ENCODE assay signal across 8 cellular contexts in the genomic region with DNA sequence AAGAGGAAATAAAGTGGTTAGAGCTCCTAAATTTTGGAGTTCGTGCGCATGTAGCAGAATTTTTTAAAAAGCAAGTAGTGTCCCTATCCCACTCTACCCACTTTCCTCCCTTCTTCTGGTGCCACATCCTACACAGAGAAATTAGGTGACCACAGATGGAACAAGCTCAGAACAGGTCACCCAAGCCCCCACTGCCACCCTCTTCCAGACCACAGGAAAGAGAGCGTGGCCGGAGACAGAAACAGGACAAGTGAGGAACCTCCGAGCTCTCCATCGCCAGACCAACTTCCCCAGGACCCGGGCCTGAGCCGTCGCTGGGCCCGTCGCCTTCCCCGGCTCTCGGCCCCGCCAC. TPM values are rescaled to one million over a fixed set of nuclear protein-coding genes. Genes with fewer than 3 reads are reported as not detected.
DNase-seq lines count a peak whose midpoint lies in the region; FAIRE-seq and TF ChIP-seq lines count a peak whose summit lies in the region.

No MANE protein-coding gene starts in this region.

- H3K27ac ChIP-seq in ACC112 (ENCODE audit: low read depth, low read length) (peak overlapping the region; percentile 95), H9 (ENCODE audit: insufficient read length, low read depth, low read length) (no peak overlapping the region), keratinocyte (ENCODE audit: control insufficient read depth, insufficient read depth, low read length) (peak overlapping the region; percentile 95), testis (peak overlapping the region; percentile 92 to 99)

- H3K4me3 ChIP-seq in ACC112 (ENCODE audit: low read depth, low read length) (peak overlapping the region; percentile 96), keratinocyte (ENCODE audit: control insufficient read depth in 2 of 3, extremely low read depth in 1 of 3, insufficient read depth in 2 of 3, low read depth in 1 of 3, low read length in 3 of 3) (peak overlapping the region; percentile 91 to 99 (median 95)), testis (peak overlapping the region; percentile 65 to 79)

- H3K79me2 ChIP-seq in ACC112 (ENCODE audit: control insufficient read depth, insufficient read depth, low read length, unreplicated experiment) = peaks cover 51% of the 10 kb centered on the region
- H3K79me2 ChIP-seq in H9 (ENCODE audit: insufficient read depth, low read length) = peaks cover 16% of the 10 kb centered on the region; the same call in 1 of the 2 replicates
- H3K79me2 ChIP-seq in keratinocyte (ENCODE audit: control insufficient read depth, insufficient read depth, low read length) = peaks cover 51% of the 10 kb centered on the region

- H2BK12ac ChIP-seq in H9 (ENCODE audit: insufficient read length, low read depth, low read length) = no peak overlapping the region

- H2BK120ac ChIP-seq in H9 (ENCODE audit: low read depth, low read length, poor library complexity, severe bottlenecking) = no peak overlapping the region

- H4K20me1 ChIP-seq in H9 (ENCODE audit: control insufficient read depth, insufficient read depth, insufficient read length) = no peaks in the 10 kb centered on the region
- H4K20me1 ChIP-seq in keratinocyte (ENCODE audit: control insufficient read depth, extremely low read depth, insufficient read depth, low read length) = peaks cover 6% of the 10 kb centered on the region

- H3K36me3 ChIP-seq in ACC112 (ENCODE audit: insufficient read depth, low read length) = peaks cover 4% of the 10 kb centered on the region; the same call in 1 of the 2 replicates
- peaks cover 2 to 8% of the 10 kb centered on the region in 2 experiments for H3K36me3 ChIP-seq in keratinocyte (ENCODE audit: control insufficient read depth in 2 of 2, extremely low read depth in 1 of 2, insufficient read depth in 2 of 2, low read length in 2 of 2)
- no peaks in the 10 kb centered on the region for H3K36me3 ChIP-seq in testis (ENCODE audit: low read depth, missing control alignments)

- TF ChIP-seq POLR2A in testis (IDR thresholded peaks at IDR 0.05) = no peak

- TF ChIP-seq CTCF in H9 (conservative IDR thresholded peaks at IDR 0.05) (no peak), keratinocyte (optimal IDR thresholded peaks at IDR 0.05 in 1 of 3, IDR thresholded peaks at IDR 0.05 in 1 of 3, conservative IDR thresholded peaks at IDR 0.05 in 1 of 3; ENCODE audit: extremely low read depth in 1 of 3, insufficient read depth in 2 of 3, low read length in 3 of 3) (no peak), testis (IDR thresholded peaks at IDR 0.05) (no peak)

- FAIRE-seq in keratinocyte (lab: Jason Lieb, UNC) = no peak

- H3K79me1 ChIP-seq in H9 (ENCODE audit: insufficient read depth, low read depth, low read length, poor library complexity, severe bottlenecking) = no peaks in the 10 kb centered on the region

- no peaks in the 10 kb centered on the region for H3K27me3 ChIP-seq in ACC112 (ENCODE audit: insufficient read depth, low read length)
- H3K27me3 ChIP-seq in H9 (ENCODE audit: insufficient read depth, low read length) = no peaks in the 10 kb centered on the region
- no peaks in the 10 kb centered on the region for H3K27me3 ChIP-seq in keratinocyte (ENCODE audit: control insufficient read depth, extremely low read depth, insufficient read depth, low read length)
- H3K27me3 ChIP-seq in testis = no peaks in the 10 kb centered on the region

- H3K9ac ChIP-seq in H9 (ENCODE audit: extremely low read depth, insufficient read length, low read length) = peak overlapping the region; percentile 90
- peak overlapping the region; percentile 97 for H3K9ac ChIP-seq in keratinocyte (ENCODE audit: control insufficient read depth, extremely low read depth, insufficient read depth, low read length)

- H2BK20ac ChIP-seq in H9 (ENCODE audit: low read depth, low read length, poor library complexity, severe bottlenecking) = no peak overlapping the region

- H3K9me3 Mint-ChIP-seq in H9 = no peaks in the 10 kb centered on the region
- no peaks in the 10 kb centered on the region for H3K9me3 Mint-ChIP-seq in activated T-helper 1 cell treated with anti-CD3 and anti-CD28 coated beads, Interleukin-12 subunit alpha, Interleukin-12 subunit beta, Interleukin-2, Interleukin-4 antibody, amounts not matched to agents 30 ng/mL and 10 ng/mL and 1 ng/mL, durations not matched to agents 14 hours and 24 hours and 36 hours

- no peak overlapping the region for H2BK5ac ChIP-seq in H9 (ENCODE audit: insufficient read length, low read length)

- peak overlapping the region; percentile 54 for H3K18ac ChIP-seq in H9 (ENCODE audit: insufficient read length, low read depth, low read length)

- peaks cover 0 to 2% (median 0%) of the 10 kb centered on the region in 3 experiments; a peak in 1 of 7 replicates for H3K36me3 Mint-ChIP-seq in H9 (ENCODE audit: insufficient read depth in 1 of 3, low read depth in 3 of 3)
- H3K36me3 Mint-ChIP-seq in activated T-helper 1 cell treated with anti-CD3 and anti-CD28 coated beads, Interleukin-12 subunit alpha, Interleukin-12 subunit beta, Interleukin-2, Interleukin-4 antibody, amounts not matched to agents 30 ng/mL and 10 ng/mL and 1 ng/mL, durations not matched to agents 14 hours and 24 hours and 36 hours (ENCODE audit: low read depth) = peaks cover 17% of the 10 kb centered on the region

- no peak overlapping the region for H3K56ac ChIP-seq in H9 (ENCODE audit: insufficient read length, low read depth, low read length)

- peaks cover 5% of the 10 kb centered on the region for H3K27me3 Mint-ChIP-seq in H9 (ENCODE audit: low read depth)
- peaks cover 3% of the 10 kb centered on the region for H3K27me3 Mint-ChIP-seq in activated T-helper 1 cell treated with anti-CD3 and anti-CD28 coated beads, Interleukin-12 subunit alpha, Interleukin-12 subunit beta, Interleukin-2, Interleukin-4 antibody, amounts not matched to agents 30 ng/mL and 10 ng/mL and 1 ng/mL, durations not matched to agents 14 hours and 24 hours and 36 hours (ENCODE audit: insufficient read depth)

- H3K9me3 ChIP-seq in H9 (ENCODE audit: control insufficient read depth, low read depth, low read length) (no peaks in the 10 kb centered on the region), keratinocyte (ENCODE audit: control insufficient read depth, low read depth, low read length) (no peaks in the 10 kb centered on the region), testis (no peaks in the 10 kb centered on the region)

- no peak overlapping the region for H3T11ph ChIP-seq in H9 (ENCODE audit: low read length)

- peak overlapping the region; percentile 1 for H2AFZ ChIP-seq in ACC112 (ENCODE audit: low read length, unreplicated experiment)
- no peak overlapping the region for H2AFZ ChIP-seq in H9 (ENCODE audit: low read length)
- peak overlapping the region; percentile 31 for H2AFZ ChIP-seq in keratinocyte (ENCODE audit: control insufficient read depth, low read length)

- intact Hi-C loops in activated T-helper 1 cell treated with anti-CD3 and anti-CD28 coated beads, Interleukin-12 subunit alpha, Interleukin-12 subunit beta, Interleukin-2, Interleukin-4 antibody, amounts not matched to agents 30 ng/mL and 10 ng/mL and 1 ng/mL, durations not matched to agents 14 hours and 24 hours and 36 hours (cut with micrococcal nuclease) = loop anchor here (1.0 to 10.0 kb wide), 13 partner anchors 12 to 787 kb away; partner anchors contain the start of genes CABLES1, RBBP8, RIOK3 and RMC1
- intact Hi-C loops in testis (cut with DNase I; ENCODE audit: low total_unique reads) = loop anchor here (5.0 kb wide), 1 partner anchor 84 kb away; the partner anchor contains the start of gene RMC1

- DNase-seq in H9 = no peak
- DNase-seq in activated T-helper 1 cell treated with anti-CD3 and anti-CD28 coated beads, Interleukin-12 subunit alpha, Interleukin-12 subunit beta, Interleukin-2, Interleukin-4 antibody, amounts not matched to agents 30 ng/mL and 10 ng/mL and 1 ng/mL, durations not matched to agents 14 hours and 24 hours and 36 hours (ENCODE audit: low spot score) = no peak
- DNase-seq in keratinocyte (ENCODE audit: low read depth, low spot score) = no peak
- DNase-seq in testis = no peak
- no peak for DNase-seq in RPMI8226
- DNase-seq in T-helper 9 cell = no peak
- DNase-seq in AG08395 (ENCODE audit: low spot score) = no peak

- H3K23me2 ChIP-seq in H9 (ENCODE audit: insufficient read length, low read depth, low read length, poor library complexity, severe bottlenecking) = peaks cover 8% of the 10 kb centered on the region

- WGBS in H9 (ENCODE audit: extremely low coverage, insufficient read length, low lambda C conversion rate) = no CpG with 5 or more reads among the region's 14 CpGs
- WGBS in testis, 2 donors = 1% methylated on average over 11 to 14 of the region's 14 CpGs

- H2AK5ac ChIP-seq in H9 (ENCODE audit: insufficient read length, low read length) = no peak overlapping the region

- no peak overlapping the region for H4K5ac ChIP-seq in H9 (ENCODE audit: insufficient read length, low read depth, low read length)

- H3K4me2 ChIP-seq in H9 (ENCODE audit: insufficient read depth, insufficient read length, low read length) (peak overlapping the region; percentile 98), keratinocyte (ENCODE audit: control insufficient read depth, extremely low read depth, insufficient read depth, low read depth, low read length) (peak overlapping the region; percentile 80)

- no peak overlapping the region for H2BK15ac ChIP-seq in H9 (ENCODE audit: low read depth, low read length)

- H3K4ac ChIP-seq in H9 (ENCODE audit: low read depth, low read length) = no peak overlapping the region

- H3K4me1 ChIP-seq in ACC112 (ENCODE audit: control insufficient read depth, insufficient read depth, low read length, unreplicated experiment) (peaks cover 41% of the 10 kb centered on the region), H9 (ENCODE audit: insufficient read depth, low read length) (peaks cover 4% of the 10 kb centered on the region; the same call in 1 of the 2 replicates), keratinocyte (ENCODE audit: control insufficient read depth, extremely low read depth, insufficient read depth, low read length) (peaks cover 27% of the 10 kb centered on the region), testis (peaks cover 21% of the 10 kb centered on the region)

- H3K14ac ChIP-seq in H9 (ENCODE audit: insufficient read depth, low read length) = peak overlapping the region; percentile 94

- H3K23ac ChIP-seq in H9 (ENCODE audit: insufficient read length, low read depth, low read length) = no peak overlapping the region

- no peak overlapping the region for H4K91ac ChIP-seq in H9 (ENCODE audit: insufficient read length, low read depth, low read length)

- dilution Hi-C loops in keratinocyte (cut with MboI; ENCODE audit: extremely low pct_ligation_motif_present, low sequenced_read_pairs) = no loop called here

- H3K4me3 Mint-ChIP-seq in H9 = peak overlapping the region; percentile 92 to 97
- peak overlapping the region; percentile 94 for H3K4me3 Mint-ChIP-seq in activated T-helper 1 cell treated with anti-CD3 and anti-CD28 coated beads, Interleukin-12 subunit alpha, Interleukin-12 subunit beta, Interleukin-2, Interleukin-4 antibody, amounts not matched to agents 30 ng/mL and 10 ng/mL and 1 ng/mL, durations not matched to agents 14 hours and 24 hours and 36 hours

- peaks cover 24 to 29% of the 10 kb centered on the region in 2 experiments for H3K4me1 Mint-ChIP-seq in H9
- H3K4me1 Mint-ChIP-seq in activated T-helper 1 cell treated with anti-CD3 and anti-CD28 coated beads, Interleukin-12 subunit alpha, Interleukin-12 subunit beta, Interleukin-2, Interleukin-4 antibody, amounts not matched to agents 30 ng/mL and 10 ng/mL and 1 ng/mL, durations not matched to agents 14 hours and 24 hours and 36 hours (ENCODE audit: low read depth) = peaks cover 49% of the 10 kb centered on the region

- H4K8ac ChIP-seq in H9 (replicated peaks; ENCODE audit: insufficient read length, low read depth, low read length) = no peak overlapping the region

- no peaks in the 10 kb centered on the region for H3K9me1 ChIP-seq in keratinocyte (ENCODE audit: control insufficient read depth, extremely low read depth, insufficient read depth, low read length)

- H3K27ac Mint-ChIP-seq in H9 = peak overlapping the region in 2 of 3 experiments; percentile 91 to 92; a peak in 4 of 7 replicates
- H3K27ac Mint-ChIP-seq in activated T-helper 1 cell treated with anti-CD3 and anti-CD28 coated beads, Interleukin-12 subunit alpha, Interleukin-12 subunit beta, Interleukin-2, Interleukin-4 antibody, amounts not matched to agents 30 ng/mL and 10 ng/mL and 1 ng/mL, durations not matched to agents 14 hours and 24 hours and 36 hours = peak overlapping the region; percentile 93

RNA-seq across cellular contexts. Expression of gene NPC1, which starts 0.4 kb away (rescaled TPM):
- total RNA-seq in H9 (2021) (24.2 TPM in 2 replicates), testis (10 to 100 TPM; 66.8 to 83.2 TPM)
- 30.1 and 30.2 TPM in 2 replicates for total RNA-seq in activated T-helper 1 cell treated with anti-CD3 and anti-CD28 coated beads, Interleukin-12 subunit alpha, Interleukin-12 subunit beta, Interleukin-2, Interleukin-4 antibody, amounts not matched to agents 30 ng/mL and 10 ng/mL and 1 ng/mL, durations not matched to agents 14 hours and 24 hours and 36 hours
- polyA plus RNA-seq in keratinocyte (43.0 to 57.8 TPM (median 49.9 TPM) in 3 replicates), testis (ENCODE audit: insufficient read depth, low read depth, low replicate concordance) (36.8 TPM)
- 67.7 TPM for polyA plus RNA-seq in keratinocyte (2011; ENCODE audit: low read depth)
- polyA plus RNA-seq in keratinocyte (2011; cell fraction: cytosol; rRNA removed) = 16.7 and 21.3 TPM in 2 replicates
- polyA plus RNA-seq in keratinocyte (2011; cell fraction: nucleus; rRNA removed) = 137 and 162 TPM in 2 replicates
- 36.4 and 73.2 TPM in 2 replicates for polyA plus RNA-seq in keratinocyte (2012; ENCODE audit: low replicate concordance)
- 114 to 172 TPM (median 130 TPM) in 3 replicates for polyA minus RNA-seq in keratinocyte
- 45.1 TPM for polyA minus RNA-seq in keratinocyte (2011; cell fraction: cytosol; rRNA and poly(A)+ RNA removed)
- 175 and 222 TPM in 2 replicates for polyA minus RNA-seq in keratinocyte (2011; cell fraction: nucleus; rRNA and poly(A)+ RNA removed)
